Comparison of ENCODE assay signal across 16 cellular contexts in the genomic region with DNA sequence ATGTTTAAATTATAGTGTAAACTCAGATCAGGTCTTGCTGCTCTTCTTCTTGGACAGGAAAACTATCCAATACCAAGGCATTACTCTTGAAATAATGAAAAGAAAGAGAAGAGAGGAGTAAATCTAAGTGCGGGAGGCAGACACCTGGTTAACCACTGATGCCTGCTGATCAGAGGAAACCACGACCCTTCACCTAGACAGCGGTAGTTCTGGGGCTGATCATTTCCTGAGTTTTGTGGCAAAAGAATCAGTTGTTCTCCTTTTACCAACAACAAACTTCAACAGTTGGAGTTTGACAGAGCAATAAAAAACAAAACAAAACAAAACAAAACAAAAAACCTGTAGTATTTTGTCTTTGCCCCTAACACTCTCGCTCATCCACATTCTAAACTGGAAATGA. TPM values are rescaled to one million over a fixed set of nuclear protein-coding genes. Genes with fewer than 3 reads are reported as not detected.
A peak's percentile ranks its signal among the peaks of the same experiment; 100 is the strongest.
DNase-seq lines count a peak whose midpoint lies in the region; ATAC-seq, FAIRE-seq and TF ChIP-seq lines count a peak whose summit lies in the region.
"Had no signal": no experiment of that assay in that cellular context is flagged by ENCODE, and none has a peak within 500 bp of the region (broad histone marks: within the 10 kb centered on the region; RNA-seq: fewer than 3 reads in every experiment).

No MANE protein-coding gene starts in this region.

- no peaks in the 10 kb centered on the region for H3K27me3 Mint-ChIP-seq in CD4-positive, alpha-beta T cell
- H3K27me3 Mint-ChIP-seq in central memory CD8-positive, alpha-beta T cell: no peaks in the 10 kb centered on the region

- H3K4me3 Mint-ChIP-seq in CD4-positive, alpha-beta T cell: peak overlapping the region; percentile 81
- peak overlapping the region; percentile 41 for H3K4me3 Mint-ChIP-seq in central memory CD8-positive, alpha-beta T cell

- peak overlapping the region; percentile 52 for H3K27ac ChIP-seq in CD4-positive, alpha-beta T cell (ENCODE audit: low read depth, low read length)
- H3K27ac ChIP-seq: left ventricle myocardium inferior had no signal

- no peak for TF ChIP-seq POLR2A in GM12891 (IDR thresholded peaks at IDR 0.05; ENCODE audit: low read depth, low read length)

- DNase-seq in CD4-positive, alpha-beta T cell: peak in 8 of 10 experiments; percentile 5 to 39 (median 24)
- DNase-seq in GM12891 (ENCODE audit: insufficient read length, low spot score) (no peak), T-helper 9 cell (peak; percentile 18), D341Med (ENCODE audit: low spot score) (no peak), NCI-H526 (lab: John Stamatoyannopoulos, UW) (no peak)
- DNase-seq in central memory CD8-positive, alpha-beta T cell (ENCODE audit: low spot score in 2 of 2): peak in 1 of 2 donors; percentile 22
- DNase-seq: C1 segment of cervical spinal cord; effector CD8-positive, alpha-beta T cell; EL; left ventricle myocardium inferior; NCI-H226; SIG-M5 had no signal

- H3K4me1 Mint-ChIP-seq in CD4-positive, alpha-beta T cell (ENCODE audit: low read depth): peaks cover 54% of the 10 kb centered on the region
- H3K4me1 Mint-ChIP-seq in central memory CD8-positive, alpha-beta T cell: peaks cover 19% of the 10 kb centered on the region

- peak overlapping the region; percentile 78 for H3K27ac Mint-ChIP-seq in CD4-positive, alpha-beta T cell
- H3K27ac Mint-ChIP-seq in central memory CD8-positive, alpha-beta T cell (ENCODE audit: low read depth): peak overlapping the region; percentile 16

- no peaks in the 10 kb centered on the region for H3K27me3 ChIP-seq in CD4-positive, alpha-beta T cell (ENCODE audit: control insufficient read depth, insufficient read depth, low read length)

- no peaks in the 10 kb centered on the region for H3K9me3 ChIP-seq in CD4-positive, alpha-beta T cell (ENCODE audit: control insufficient read depth, low read length)
- H3K9me3 ChIP-seq: left ventricle myocardium inferior had no signal

- no peaks in the 10 kb centered on the region for H3K9me3 Mint-ChIP-seq in CD4-positive, alpha-beta T cell
- H3K9me3 Mint-ChIP-seq in central memory CD8-positive, alpha-beta T cell: no peaks in the 10 kb centered on the region

- intact Hi-C loops in CD4-positive, alpha-beta T cell (cut with DNase I, micrococcal nuclease): no loop called here

- POLR2A ChIA-PET in CD4-positive, alpha-beta T cell (lab: Charles Lee): interaction anchor here (1.3 to 1.6 kb wide), 2 partner anchors 10 to 16 kb away, joined by 3 to 4 read pairs; no protein-coding TSS in a partner anchor

- peaks cover 32% of the 10 kb centered on the region for H3K36me3 Mint-ChIP-seq in CD4-positive, alpha-beta T cell (ENCODE audit: low read depth)
- peaks cover 9% of the 10 kb centered on the region for H3K36me3 Mint-ChIP-seq in central memory CD8-positive, alpha-beta T cell (ENCODE audit: insufficient read depth)

- TF ChIP-seq CTCF in CD4-positive, alpha-beta T cell (IDR thresholded peaks at IDR 0.05): no peak

- peak; percentile 87 for FAIRE-seq in GM12891 (lab: Jason Lieb, UNC)
- FAIRE-seq: K562 had no signal

- ATAC-seq in CD4-positive, alpha-beta T cell (ENCODE audit: poor library complexity): peak; percentile 41
- ATAC-seq in central memory CD8-positive, alpha-beta T cell (replicated peaks; ENCODE audit: extremely low read depth, poor library complexity, severe bottlenecking): no peak
- no peak for ATAC-seq in HG03565 (IDR thresholded peaks at IDR 0.05; ENCODE audit: unreplicated experiment)
- ATAC-seq: K562 had no signal

- CTCF ChIA-PET in CD4-positive, alpha-beta T cell (lab: Charles Lee): interaction anchor here (1.1 kb wide), 1 partner anchor 15 kb away, joined by 3 read pairs; no protein-coding TSS in a partner anchor

TF ChIP-seq in GM12891, 5 proteins besides CTCF, POLR2A, EP300 and RAD21:
- TF ChIP-seq POLR2AphosphoS5 (IDR thresholded peaks at IDR 0.05; ENCODE audit: low read depth, low read length) (no peak), TAF1 (IDR thresholded peaks at IDR 0.05; ENCODE audit: low read depth, low read length) (no peak), POU2F2 (IDR thresholded peaks at IDR 0.05; ENCODE audit: low read depth, low read length) (no peak), SPI1 (IDR thresholded peaks at IDR 0.05; ENCODE audit: low read depth, low read length) (no peak), PAX5 (IDR thresholded peaks at IDR 0.05; ENCODE audit: insufficient read depth, low read length, severe bottlenecking) (no peak)

RNA-seq across cellular contexts. Expression of a gene that starts 3.0 kb away (rescaled TPM):
- under 1 TPM; 0.36 to 0.84 TPM for total RNA-seq in CD4-positive, alpha-beta T cell
- 0.55 TPM for polyA plus RNA-seq in GM12891 (2012; ENCODE audit: low read depth, missing spikeins)
- total RNA-seq: K562, left ventricle myocardium inferior, posterior vena cava, smooth muscle cell had no signal
- polyA plus RNA-seq: K562, smooth muscle cell had no signal

RNA-seq across cellular contexts. Expression of a gene that starts 32.2 kb away (rescaled TPM):
- total RNA-seq in CD4-positive, alpha-beta T cell: under 1 TPM; 0.47 to 0.88 TPM
- 4.1 TPM for polyA plus RNA-seq in GM12891 (2012; ENCODE audit: low read depth, missing spikeins)
- total RNA-seq: K562, posterior vena cava had no signal

Comparison
In these comparisons a context has a peak if more than half of its experiments do, and no peak if none do; other contexts are left out.
1. DNase-seq: peak in CD4-positive, alpha-beta T cell (8 of 10) and T-helper 9 cell (single experiment); none in GM12891 (single experiment), D341Med (single experiment) and NCI-H526 (0 of 2).